In genomic region chr12:79552186-79552585, GRCh38 we compare ENCODE assay signal across 14 cellular contexts.
"Had no signal": no experiment of that assay in that cellular context is flagged by ENCODE, and none has a peak within 500 bp of the region (broad histone marks: within the 10 kb centered on the region; RNA-seq: fewer than 3 reads in every experiment).

No MANE protein-coding gene starts in this region.

- DNase-seq: activated CD4-positive, alpha-beta T cell treated with anti-CD3 and anti-CD28 coated beads, Interleukin-2, amount 50 U/mL, for 1 hour; activated effector memory CD4-positive, alpha-beta T cell treated with anti-CD3 and anti-CD28 coated beads, Interleukin-2, amount 50 U/mL, for 16 hours; amygdala; endodermal cell; heart left ventricle; islet precursor cell; left lung; occipital lobe; stimulated activated CD4-positive, alpha-beta T cell treated with anti-CD3 and anti-CD28 coated beads, Interleukin-12 subunit alpha, Interleukin-12 subunit beta, amount 100 ng/mL, for 4 hours; T-helper 2 cell; testis had no signal

- H3K9me3 ChIP-seq: left lung, testis, vagina had no signal

- H3K36me3 ChIP-seq: heart left ventricle, vagina had no signal

- FAIRE-seq: frontal cortex, TTC549 had no signal

- ATAC-seq: heart left ventricle, left lung had no signal

- H3K27ac ChIP-seq: heart left ventricle, left lung, testis, vagina had no signal

- H3K27me3 ChIP-seq: heart left ventricle, left lung, testis, vagina had no signal

- H3K4me3 ChIP-seq: heart left ventricle, left lung, testis, vagina had no signal
